ENCODE assay signal across 10 cellular contexts in genomic region chr5:127290946-127291763, GRCh38. TPM values are rescaled to one million over a fixed set of nuclear protein-coding genes. Genes with fewer than 3 reads are reported as not detected.
DNase-seq lines count a peak whose midpoint lies in the region; ATAC-seq and TF ChIP-seq lines count a peak whose summit lies in the region.
"Had no signal": no experiment of that assay in that cellular context is flagged by ENCODE, and none has a peak within 500 bp of the region (broad histone marks: within the 10 kb centered on the region; RNA-seq: fewer than 3 reads in every experiment).

No MANE protein-coding gene starts in this region.

- H3K27ac ChIP-seq in HUES6 (ENCODE audit: low read depth, low read length) (no peak overlapping the region), skeletal muscle tissue (ENCODE audit: low read depth, low read length) (peak overlapping the region; percentile 11)
- H3K27ac ChIP-seq: thyroid gland had no signal

- ATAC-seq in HG03175 (IDR thresholded peaks at IDR 0.05; ENCODE audit: unreplicated experiment) (no peak), HG03159 (IDR thresholded peaks at IDR 0.05; ENCODE audit: unreplicated experiment) (no peak)

- no peaks in the 10 kb centered on the region for H3K36me3 ChIP-seq in HUES6 (ENCODE audit: control insufficient read depth, insufficient read depth, low read length)
- H3K36me3 ChIP-seq in skeletal muscle tissue (ENCODE audit: control insufficient read depth in 3 of 3, insufficient read depth in 3 of 3, low read length in 3 of 3) = no peaks in the 10 kb centered on the region
- H3K36me3 ChIP-seq: thyroid gland had no signal

- DNase-seq in choroid plexus epithelial cell (ENCODE audit: low read depth) (peak; percentile 20), medulla oblongata (ENCODE audit: extremely low spot score) (peak; percentile 64), NCI-H446 treated with DMSO at 0.1 percent for 48 hours (lab: John Stamatoyannopoulos, UW) (no peak)
- no peak for DNase-seq in effector CD4-positive, alpha-beta T cell
- DNase-seq: activated naive CD4-positive, alpha-beta T cell treated with anti-CD3 and anti-CD28 coated beads, Interleukin-2, amount 10 ng/mL, durations not matched to agents 7 days and 5 days had no signal

- H3K4me1 ChIP-seq in HUES6 (ENCODE audit: control insufficient read depth, insufficient read depth, low read length) (peaks cover 22% of the 10 kb centered on the region), skeletal muscle tissue (ENCODE audit: control insufficient read depth in 3 of 3, insufficient read depth in 3 of 3, low read length in 3 of 3) (peaks cover 0 to 13% (median 6%) of the 10 kb centered on the region in 3 donors)

- H3K9ac ChIP-seq in HUES6 (ENCODE audit: low read length) (peak overlapping the region; percentile 80), skeletal muscle tissue (ENCODE audit: low read depth in 1 of 3, low read length in 3 of 3) (peak overlapping the region; percentile 72 to 87 (median 80))

- TF ChIP-seq CTCF in choroid plexus epithelial cell (conservative IDR thresholded peaks at IDR 0.05; ENCODE audit: low read depth, low read length) = no peak

- H3K9me3 ChIP-seq in HUES6 (ENCODE audit: control insufficient read depth, insufficient read depth, low read depth, low read length) (peaks cover 11% of the 10 kb centered on the region), skeletal muscle tissue (ENCODE audit: control insufficient read depth in 3 of 3, low read length in 3 of 3) (no peaks in the 10 kb centered on the region)
- H3K9me3 ChIP-seq: thyroid gland had no signal

- peak overlapping the region; percentile 75 for H3K4me3 ChIP-seq in HUES6 (ENCODE audit: low read depth, low read length)
- peak overlapping the region; percentile 68 for H3K4me3 ChIP-seq in choroid plexus epithelial cell (ENCODE audit: low read depth, low read length)
- peak overlapping the region; percentile 71 to 87 (median 79) for H3K4me3 ChIP-seq in skeletal muscle tissue (ENCODE audit: low read length in 3 of 3)
- H3K4me3 ChIP-seq: thyroid gland had no signal

- 0 out of 2 replicates have a peak, but pooled peaks cover 12% of the 10 kb centered on the region for H3K27me3 ChIP-seq in HUES6 (ENCODE audit: control insufficient read depth, insufficient read depth, low read length)
- peaks cover 4 to 8% (median 5%) of the 10 kb centered on the region in 3 donors for H3K27me3 ChIP-seq in skeletal muscle tissue (ENCODE audit: control insufficient read depth in 3 of 3, insufficient read depth in 3 of 3, low read length in 3 of 3)
- H3K27me3 ChIP-seq: thyroid gland had no signal

RNA-seq across cellular contexts. Expression of gene MEGF10, which starts 0.6 kb away (rescaled TPM):
- total RNA-seq in skeletal muscle tissue = 77.8 TPM

Comparison
In these comparisons a context has a peak if more than half of its experiments do, and no peak if none do; other contexts are left out.
1. DNase-seq: peak in choroid plexus epithelial cell (single experiment) and medulla oblongata (single experiment); none in effector CD4-positive, alpha-beta T cell (single experiment) and NCI-H446 treated with DMSO at 0.1 percent for 48 hours (single experiment).
2. Peak in every context shown above with its lines, with median percentiles within 50 percentile points of each other: H3K4me3 ChIP-seq.